27 cellular contexts compared by ENCODE assay signal in the genomic region with DNA sequence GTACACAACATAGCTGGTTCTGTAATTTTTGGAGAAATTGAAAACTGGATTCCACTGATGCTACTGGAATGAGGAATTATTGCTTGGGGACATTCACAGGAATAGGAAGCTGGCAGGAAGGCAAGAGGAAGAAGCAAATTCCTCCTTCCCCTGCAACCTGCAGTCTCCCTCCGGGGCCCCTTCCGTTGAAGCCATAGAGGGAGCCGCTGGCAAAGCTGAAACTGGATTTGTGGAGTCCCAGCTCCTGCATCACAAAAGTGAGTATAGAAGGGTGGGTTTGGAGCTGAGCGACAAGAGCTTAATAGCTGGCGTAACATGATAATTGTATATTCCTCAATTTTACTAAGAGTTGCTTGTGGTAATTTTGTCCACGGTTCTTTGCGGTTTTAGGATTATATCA.
"Had no signal": no experiment of that assay in that cellular context is flagged by ENCODE, and none has a peak within 500 bp of the region (broad histone marks: within the 10 kb centered on the region; RNA-seq: fewer than 3 reads in every experiment).

No MANE protein-coding gene starts in this region.

- H3K9me3 Mint-ChIP-seq: nephron progenitor cell; stimulated activated naive B cell treated with anti-CD40 and anti-IgM and Interleukin-4, amounts not matched to agents 10 μg/mL and 1 μg/mL and 100 μg/mL, for 72 hours had no signal

- DNase-seq: heart right ventricle; immature natural killer cell; kidney; left ventricle myocardium inferior; mesendoderm; naive B cell; natural killer cell; nephron progenitor cell; ovary; right lobe of liver; stimulated activated CD4-positive, alpha-beta T cell treated with anti-CD3 and anti-CD28 coated beads, Interleukin-1b, Interleukin-23, amount 100 ng/mL, for 48 hours; stimulated activated CD4-positive, alpha-beta T cell treated with anti-CD3 and anti-CD28 coated beads, Interleukin-4, amount 100 ng/mL, for 1 hour; stimulated activated naive B cell treated with anti-CD40 and anti-IgM and Interleukin-4, amounts not matched to agents 10 μg/mL and 1 μg/mL and 100 μg/mL, for 72 hours; stimulated activated naive CD8-positive, alpha-beta T cell treated with anti-CD3 and anti-CD28 coated beads, Interleukin-15, Interleukin-2, amounts not matched to agents 100 U/mL and 50 U/mL, for 24 hours; stomach; testis; thyroid gland; transverse colon; upper lobe of left lung had no signal

- H3K4me1 Mint-ChIP-seq: immature natural killer cell; mesothelial cell of epicardium; naive B cell; natural killer cell; nephron progenitor cell; neural progenitor cell; stimulated activated naive B cell treated with anti-CD40 and anti-IgM and Interleukin-4, amounts not matched to agents 10 μg/mL and 1 μg/mL and 100 μg/mL, for 72 hours had no signal

- H3K4me3 ChIP-seq: heart right ventricle, hepatocyte, left ventricle myocardium inferior, lung, neural progenitor cell, ovary, right atrium auricular region, right lobe of liver, smooth muscle cell, stomach, testis, thyroid gland, transverse colon, upper lobe of left lung had no signal

- H3K36me3 Mint-ChIP-seq: immature natural killer cell; naive B cell; natural killer cell; neural progenitor cell; stimulated activated naive B cell treated with anti-CD40 and anti-IgM and Interleukin-4, amounts not matched to agents 10 μg/mL and 1 μg/mL and 100 μg/mL, for 72 hours had no signal

- H3K27me3 ChIP-seq: hepatocyte, neural progenitor cell, ovary, right atrium auricular region, right lobe of liver, stomach, testis, thyroid gland, transverse colon, upper lobe of left lung had no signal

- H3K27ac Mint-ChIP-seq: immature natural killer cell; mesothelial cell of epicardium; natural killer cell; nephron progenitor cell; neural progenitor cell; progenitor cell of endocrine pancreas; stimulated activated naive B cell treated with anti-CD40 and anti-IgM and Interleukin-4, amounts not matched to agents 10 μg/mL and 1 μg/mL and 100 μg/mL, for 72 hours had no signal

- ATAC-seq: heart right ventricle; natural killer cell; right lobe of liver; stimulated activated naive B cell treated with anti-CD40 and anti-IgM and Interleukin-4, amounts not matched to agents 10 μg/mL and 1 μg/mL and 100 μg/mL, for 72 hours; stimulated activated naive CD8-positive, alpha-beta T cell treated with anti-CD3 and anti-CD28 coated beads, Interleukin-15, Interleukin-2, amounts not matched to agents 100 U/mL and 50 U/mL, for 24 hours had no signal

- H3K27ac ChIP-seq: heart right ventricle, hepatocyte, left ventricle myocardium inferior, neural progenitor cell, ovary, right atrium auricular region, right lobe of liver, stomach, testis, thyroid gland, transverse colon, upper lobe of left lung had no signal

- H3K4me3 Mint-ChIP-seq: immature natural killer cell; mesothelial cell of epicardium; naive B cell; natural killer cell; nephron progenitor cell; neural progenitor cell; stimulated activated naive B cell treated with anti-CD40 and anti-IgM and Interleukin-4, amounts not matched to agents 10 μg/mL and 1 μg/mL and 100 μg/mL, for 72 hours had no signal

- H3K36me3 ChIP-seq: heart right ventricle, left ventricle myocardium inferior, neural progenitor cell, ovary, right atrium auricular region, right lobe of liver, stomach, thyroid gland, transverse colon, upper lobe of left lung had no signal

- H3K9me3 ChIP-seq: left ventricle myocardium inferior, ovary, right lobe of liver, testis, thyroid gland, transverse colon, upper lobe of left lung had no signal

- FAIRE-seq: islet of Langerhans, kidney had no signal

- H3K4me1 ChIP-seq: heart right ventricle, left ventricle myocardium inferior, neural progenitor cell, right atrium auricular region, right lobe of liver, stomach, testis, thyroid gland, transverse colon, upper lobe of left lung had no signal
